8 cellular contexts compared by ENCODE assay signal in the genomic region with DNA sequence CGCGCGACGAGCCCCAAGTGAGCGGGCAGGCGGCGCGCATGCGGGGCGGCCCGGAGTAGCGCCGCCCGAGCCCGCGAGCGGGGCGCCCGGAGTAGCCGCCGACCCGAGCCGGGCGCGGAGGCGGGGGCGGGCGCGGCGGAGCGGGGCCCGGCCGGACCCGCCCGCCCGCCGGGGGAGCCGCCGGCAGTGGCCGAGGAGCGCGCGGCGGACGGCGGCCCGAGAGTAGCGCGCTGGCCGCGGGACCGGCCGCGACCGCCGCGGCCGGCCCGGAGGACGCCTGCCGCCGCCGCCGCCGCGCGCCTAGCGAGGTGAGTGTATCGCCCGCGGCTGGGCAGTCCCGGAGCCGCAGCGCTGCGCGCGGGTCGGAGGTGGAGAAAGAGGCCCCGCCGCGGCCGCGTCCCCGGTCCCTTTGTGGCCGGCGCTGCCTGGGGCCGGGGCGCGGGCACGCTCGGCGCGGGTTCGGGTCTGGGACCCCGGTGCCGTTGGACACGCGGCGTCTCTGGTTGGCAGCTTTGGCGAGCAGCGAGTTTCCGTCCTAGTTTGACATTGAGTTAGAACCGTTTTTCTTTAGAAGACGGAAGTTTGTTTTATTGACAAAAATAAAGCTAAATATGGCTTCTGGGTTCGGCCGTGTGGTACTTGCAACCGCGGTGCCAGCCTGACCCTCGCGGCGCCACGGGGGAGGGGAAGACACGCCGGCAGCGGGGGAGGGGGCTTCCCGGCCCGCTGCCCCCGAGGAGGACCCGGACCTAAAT. TPM values are rescaled to one million over a fixed set of nuclear protein-coding genes. Genes with fewer than 3 reads are reported as not detected.
DNase-seq lines count a peak whose midpoint lies in the region; ATAC-seq and TF ChIP-seq lines count a peak whose summit lies in the region.

TSS of gene GALNT1 (plus strand) at position 186 of the 755 bp plus-strand sequence. CDS start 72,923 bp downstream, outside the sequence.

- H3K27ac Mint-ChIP-seq in brain: peak within 1 kb of the TSS; percentile 80 to 93 (median 91)

- H3K4me3 Mint-ChIP-seq in brain: peak within 1 kb of the TSS; percentile 84 to 93 (median 89)

- peaks cover 22 to 31% (median 28%) of the 10 kb centered on the region in 5 experiments for H3K9me3 Mint-ChIP-seq in brain

- peak; percentile 17 for DNase-seq in ACHN
- peak; percentile 3 to 17 for DNase-seq in SJCRH30
- DNase-seq in middle frontal gyrus (ENCODE audit: extremely low spot score, low spot score): no peak

- H3K36me3 Mint-ChIP-seq in brain: peaks cover 32% of the 10 kb centered on the region

- H3K36me3 ChIP-seq in SJCRH30: no peaks in the 10 kb centered on the region
- peaks cover 5% of the 10 kb centered on the region for H3K36me3 ChIP-seq in skeletal muscle satellite cell (ENCODE audit: insufficient read depth, low read length)

- H3K4me3 ChIP-seq in SJCRH30: peak within 1 kb of the TSS; percentile 81
- H3K4me3 ChIP-seq in iPS-18c (ENCODE audit: insufficient read depth, low read depth, low read length): peak within 1 kb of the TSS; percentile 79
- peak within 1 kb of the TSS; percentile 90 for H3K4me3 ChIP-seq in skeletal muscle satellite cell (ENCODE audit: low read length)

- TF ChIP-seq CTCF in brain (conservative IDR thresholded peaks at IDR 0.05): no peak

- peak within 1 kb of the TSS; percentile 94 for H3K4me2 ChIP-seq in skeletal muscle satellite cell (ENCODE audit: low read length)

- peak; percentile 26 for ATAC-seq in GM18868 (IDR thresholded peaks at IDR 0.05; ENCODE audit: unreplicated experiment)
- no peak for ATAC-seq in GM18907 (IDR thresholded peaks at IDR 0.05; ENCODE audit: unreplicated experiment)

- peaks cover 28% of the 10 kb centered on the region for H3K4me1 Mint-ChIP-seq in brain

- H3K27me3 ChIP-seq in SJCRH30 (no peaks in the 10 kb centered on the region), skeletal muscle satellite cell (ENCODE audit: control insufficient read depth, insufficient read depth, low read length) (no peaks in the 10 kb centered on the region)

- H3K9me3 ChIP-seq in SJCRH30 (replicated peaks): no peaks in the 10 kb centered on the region
- peaks cover 3% of the 10 kb centered on the region for H3K9me3 ChIP-seq in iPS-18c (ENCODE audit: control insufficient read depth, insufficient read depth, low read length)
- H3K9me3 ChIP-seq in skeletal muscle satellite cell (replicated peaks; ENCODE audit: low read length): peaks cover 2% of the 10 kb centered on the region

- in situ Hi-C loops in ACHN (cut with HindIII; ENCODE audit: low pct_ligation_motif_present, low pct_unique_long_range_greater_than_20kb, low sequenced_read_pairs): no loop called here

- peaks cover 3% of the 10 kb centered on the region for H3K27me3 Mint-ChIP-seq in brain

- peak within 1 kb of the TSS; percentile 95 for H3K9ac ChIP-seq in skeletal muscle satellite cell (ENCODE audit: low read depth, low read length)

- peak within 1 kb of the TSS; percentile 36 for H3K27ac ChIP-seq in SJCRH30

- no peaks in the 10 kb centered on the region for H3K4me1 ChIP-seq in SJCRH30
- peaks cover 11% of the 10 kb centered on the region for H3K4me1 ChIP-seq in skeletal muscle satellite cell (ENCODE audit: control insufficient read depth, insufficient read depth, low read length)

RNA-seq across cellular contexts. Expression of gene GALNT1, which starts in this region (rescaled TPM):
- 36.9 and 40.1 TPM in 2 replicates for total RNA-seq in SJCRH30 (2014; rRNA removed; shearing (Covaris generic))
- 7.8 TPM for polyA plus RNA-seq in brain (ENCODE audit: insufficient read depth, low read depth, low replicate concordance)
- total RNA-seq in skeletal muscle satellite cell (2012; rRNA removed): 49.8 and 65.9 TPM in 2 replicates
